Comparison of ENCODE assay signal across 8 cellular contexts in the genomic region with DNA sequence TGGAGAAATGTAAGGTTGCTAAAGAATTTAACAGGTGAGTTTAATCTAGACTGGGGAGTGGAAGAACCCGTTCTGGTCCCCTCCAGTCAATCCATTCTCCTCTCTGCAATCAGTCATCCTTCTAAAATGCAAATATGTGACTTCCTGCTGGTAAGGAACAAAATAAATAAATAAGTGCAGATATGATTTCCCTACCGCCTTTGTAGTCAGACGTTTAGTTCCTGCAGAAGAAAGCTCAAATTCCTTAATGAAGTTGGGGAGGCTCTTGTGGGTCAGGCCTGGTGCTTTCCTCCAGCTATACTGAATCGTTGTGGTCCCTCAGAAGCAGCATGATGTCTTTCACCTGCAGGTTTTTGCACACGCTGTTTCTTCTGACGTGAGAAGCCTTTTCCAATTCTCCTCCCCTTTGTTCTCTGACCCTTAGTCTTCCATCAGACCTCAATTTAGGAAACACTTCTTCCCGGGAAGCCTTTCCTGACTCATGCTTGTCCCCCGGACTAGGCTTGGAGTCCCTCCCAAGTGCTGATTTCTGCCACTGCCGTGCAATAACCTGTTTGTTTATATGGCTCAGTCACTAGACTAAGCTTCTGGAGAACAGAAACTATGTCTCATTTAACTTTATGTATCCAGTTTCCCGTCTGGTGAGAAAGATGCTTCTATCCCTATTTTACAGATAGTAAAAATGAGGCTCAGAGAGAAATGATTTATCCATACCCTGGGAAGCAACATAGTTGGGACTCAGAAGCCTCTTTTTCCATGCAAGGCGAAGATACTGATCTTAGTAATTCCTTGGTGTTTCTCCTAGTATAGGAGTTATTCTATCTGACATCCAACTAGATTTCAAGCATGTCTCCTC. TPM values are rescaled to one million over a fixed set of nuclear protein-coding genes. Genes with fewer than 3 reads are reported as not detected.
DNase-seq lines count a peak whose midpoint lies in the region; ATAC-seq and TF ChIP-seq lines count a peak whose summit lies in the region.

No MANE protein-coding gene starts in this region.

- TF ChIP-seq CTCF in Peyer's patch (IDR thresholded peaks at IDR 0.05) = no peak
- TF ChIP-seq CTCF in prostate gland (IDR thresholded peaks at IDR 0.05) = no peak

- H3K4me1 ChIP-seq in ES-I3 (ENCODE audit: insufficient read depth, low read length) = peaks cover 4% of the 10 kb centered on the region; the same call in 1 of the 2 replicates
- peaks cover 0 to 50% (median 24%) of the 10 kb centered on the region in 4 donors for H3K4me1 ChIP-seq in Peyer's patch
- H3K4me1 ChIP-seq in esophagus (ENCODE audit: control insufficient read depth in 2 of 2, insufficient read depth in 2 of 2, low read length in 1 of 2) = peaks cover 1 to 3% of the 10 kb centered on the region in 2 donors
- peaks cover 5% of the 10 kb centered on the region for H3K4me1 ChIP-seq in prostate gland (replicated peaks)

- 11 to 14% methylated on average over 11 of the region's 11 CpGs for WGBS in esophagus, 2 donors
- WGBS in prostate gland = 13% methylated on average over 11 of the region's 11 CpGs

- TF ChIP-seq POLR2A in Peyer's patch (IDR thresholded peaks at IDR 0.05) (no peak), prostate gland (IDR thresholded peaks at IDR 0.05) (no peak)

- no peaks in the 10 kb centered on the region for H3K27me3 ChIP-seq in Peyer's patch
- H3K27me3 ChIP-seq in esophagus (ENCODE audit: control insufficient read depth in 1 of 2, insufficient read depth in 2 of 2, low read length in 2 of 2) = no peaks in the 10 kb centered on the region
- H3K27me3 ChIP-seq in prostate gland (replicated peaks; ENCODE audit: insufficient read depth) = no peaks in the 10 kb centered on the region

- DNase-seq in Peyer's patch = no peak
- no peak for DNase-seq in prostate gland (ENCODE audit: low spot score)
- DNase-seq in NCI-H1105 (lab: John Stamatoyannopoulos, UW) = no peak
- no peak for DNase-seq in OCI-M1 (lab: John Stamatoyannopoulos, UW)
- DNase-seq in caudate nucleus (lab: John Stamatoyannopoulos, UW) = no peak

- intact Hi-C loops in prostate gland (cut with DNase I) = loop anchor here (5.0 to 10.0 kb wide), 3 partner anchors 66 to 194 kb away; a partner anchor contains a TSS

- no peaks in the 10 kb centered on the region for H3K9me3 ChIP-seq in ES-I3 (ENCODE audit: control insufficient read depth, insufficient read depth, low read length)
- no peaks in the 10 kb centered on the region for H3K9me3 ChIP-seq in Peyer's patch
- no peaks in the 10 kb centered on the region for H3K9me3 ChIP-seq in esophagus (ENCODE audit: control insufficient read depth in 2 of 2, insufficient read depth in 1 of 2, low read depth in 1 of 2, low read length in 1 of 2)
- no peaks in the 10 kb centered on the region for H3K9me3 ChIP-seq in prostate gland

- peak overlapping the region; percentile 98 for H3K9ac ChIP-seq in ES-I3 (ENCODE audit: low read depth, low read length)

- no peak for ATAC-seq in GM21786 (IDR thresholded peaks at IDR 0.05; ENCODE audit: unreplicated experiment)

- H3K4me3 ChIP-seq in Peyer's patch (peak overlapping the region; percentile 77 to 85 (median 81)), esophagus (ENCODE audit: low read depth in 1 of 2, low read length in 2 of 2) (peak overlapping the region; percentile 90 to 92), prostate gland (peak overlapping the region; percentile 72 to 86)

- H3K36me3 ChIP-seq in ES-I3 (ENCODE audit: insufficient read depth, low read length) = peaks cover 8% of the 10 kb centered on the region
- H3K36me3 ChIP-seq in Peyer's patch = peaks cover 0 to 16% (median 0%) of the 10 kb centered on the region in 3 donors
- H3K36me3 ChIP-seq in esophagus (ENCODE audit: control insufficient read depth in 2 of 2, insufficient read depth in 2 of 2, low read length in 1 of 2) = peaks cover 0 to 3% of the 10 kb centered on the region in 2 donors
- H3K36me3 ChIP-seq in prostate gland = no peaks in the 10 kb centered on the region

- peak overlapping the region; percentile 91 to 93 (median 92) for H3K27ac ChIP-seq in Peyer's patch
- H3K27ac ChIP-seq in esophagus (ENCODE audit: low read depth in 2 of 2, low read length in 1 of 2) = peak overlapping the region; percentile 73 to 87
- peak overlapping the region; percentile 95 to 96 for H3K27ac ChIP-seq in prostate gland
- no peak overlapping the region for H3K27ac ChIP-seq in caudate nucleus (ENCODE audit: low read depth, low read length)

RNA-seq across cellular contexts. Expression of a gene that starts 1.3 kb away (rescaled TPM):
- total RNA-seq in Peyer's patch = 100 to 1,000 TPM in 3 of 4 donors, 10 to 100 TPM in 1; 84.3 to 166 (median 107) TPM
- 100 to 1,000 TPM; 127 to 145 TPM for polyA plus RNA-seq in esophagus
- total RNA-seq in prostate gland = 100 to 1,000 TPM; 262 to 348 TPM

RNA-seq across cellular contexts. Expression of a gene that starts 22.2 kb away (rescaled TPM):
- total RNA-seq in Peyer's patch (10 to 100 TPM in 2 of 4 donors, 1 to 10 TPM in 2; 3.5 to 24.8 (median 8.9) TPM), prostate gland (10 to 100 TPM; 33.0 to 38.3 TPM)
- polyA plus RNA-seq in esophagus = 1 to 10 TPM; 1.6 to 2.5 TPM
